In genomic region chr7:120993575-120994191, GRCh38 we compare ENCODE assay signal across 20 cellular contexts. TPM values are rescaled to one million over a fixed set of nuclear protein-coding genes. Genes with fewer than 3 reads are reported as not detected.
DNase-seq lines count a peak whose midpoint lies in the region; ATAC-seq and TF ChIP-seq lines count a peak whose summit lies in the region.
"Had no signal": no experiment of that assay in that cellular context is flagged by ENCODE, and none has a peak within 500 bp of the region (broad histone marks: within the 10 kb centered on the region; RNA-seq: fewer than 3 reads in every experiment).

No MANE protein-coding gene starts in this region.

- no peaks in the 10 kb centered on the region for H3K9me3 Mint-ChIP-seq in MCF 10A (ENCODE audit: unreplicated experiment)
- H3K9me3 Mint-ChIP-seq: activated naive CD4-positive, alpha-beta T cell treated with anti-CD3 and anti-CD28 coated beads, Interleukin-2, amount 50 U/mL, for 24 hours had no signal

- DNase-seq in MCF 10A (ENCODE audit: unreplicated experiment) = peak; percentile 35
- DNase-seq in breast epithelium (ENCODE audit: low spot score in 2 of 2) = no peak
- peak; percentile 38 for DNase-seq in mammary epithelial cell
- no peak for DNase-seq in vagina (ENCODE audit: extremely low spot score in 2 of 2)
- no peak for DNase-seq in NCI-H1930 (lab: John Stamatoyannopoulos, UW)
- DNase-seq in left lobe of liver (ENCODE audit: low spot score) = no peak
- DNase-seq: activated CD4-positive, alpha-beta T cell treated with anti-CD3 and anti-CD28 coated beads for 1 hour; central memory CD4-positive, alpha-beta T cell; COR-L47; GF-D8; heart left ventricle; naive B cell; NCI-H1417; NCI-H345; stimulated activated CD4-positive, alpha-beta T cell treated with anti-CD3 and anti-CD28 coated beads, Interleukin-2, amount 100 ng/mL, for 48 hours had no signal

- no peak for TF ChIP-seq CTCF in MCF 10A (IDR thresholded peaks at IDR 0.05; ENCODE audit: unreplicated experiment)
- TF ChIP-seq CTCF in breast epithelium (IDR thresholded peaks at IDR 0.05) = no peak
- TF ChIP-seq CTCF in mammary epithelial cell (conservative IDR thresholded peaks at IDR 0.05 in 1 of 2, IDR thresholded peaks at IDR 0.05 in 1 of 2; ENCODE audit: extremely low read depth in 1 of 2, insufficient read depth in 1 of 2, low read depth in 1 of 2, low read length in 2 of 2) = no peak
- no peak for TF ChIP-seq CTCF in vagina (IDR thresholded peaks at IDR 0.05)

- dilution Hi-C loops in mammary epithelial cell (cut with HindIII; ENCODE audit: low sequenced_read_pairs) = no loop called here

- H3K36me3 ChIP-seq in breast epithelium = no peaks in the 10 kb centered on the region
- no peaks in the 10 kb centered on the region for H3K36me3 ChIP-seq in mammary epithelial cell (ENCODE audit: insufficient read depth, low read length)
- H3K36me3 ChIP-seq in muscle layer of colon (ENCODE audit: insufficient read depth, low read length) = no peaks in the 10 kb centered on the region
- H3K36me3 ChIP-seq in vagina = no peaks in the 10 kb centered on the region
- H3K36me3 ChIP-seq: heart left ventricle, right atrium auricular region had no signal

- H3K27me3 ChIP-seq in breast epithelium (peaks cover 0 to 7% of the 10 kb centered on the region in 2 donors), mammary epithelial cell (ENCODE audit: insufficient read depth, low read length) (no peaks in the 10 kb centered on the region), muscle layer of colon (ENCODE audit: control insufficient read depth in 1 of 2, insufficient read depth in 2 of 2, low read length in 2 of 2) (no peaks in the 10 kb centered on the region), vagina (no peaks in the 10 kb centered on the region)
- H3K27me3 ChIP-seq: right atrium auricular region had no signal

- CTCF ChIA-PET in MCF 10A (lab: Yijun Ruan, JAX) (no interaction called here), mammary epithelial cell (lab: Charles Lee; ENCODE audit: low non-redundant PET) (no interaction called here)

- intact Hi-C loops in MCF 10A (cut with micrococcal nuclease) = no loop called here
- intact Hi-C loops in breast epithelium (cut with DNase I; ENCODE audit: low total_unique reads) = no loop called here
- intact Hi-C loops in mammary epithelial cell (cut with micrococcal nuclease) = no loop called here
- intact Hi-C loops in vagina (cut with DNase I) = no loop called here

- H4K20me1 ChIP-seq in mammary epithelial cell (ENCODE audit: insufficient read depth, low read length) = no peaks in the 10 kb centered on the region

- H3K27ac ChIP-seq in breast epithelium (no peak overlapping the region), mammary epithelial cell (ENCODE audit: insufficient read depth, low read depth, low read length) (no peak overlapping the region), muscle layer of colon (ENCODE audit: low read depth, low read length) (peak overlapping the region; percentile 6), vagina (peak overlapping the region; percentile 55)
- H3K27ac ChIP-seq: A549 had no signal

- POLR2A ChIA-PET in MCF 10A (lab: Yijun Ruan, JAX) = interaction anchor here (0.6 kb wide), 1 partner anchor 64 kb away, joined by 3 read pairs; no protein-coding TSS in a partner anchor

- H3K9ac ChIP-seq in mammary epithelial cell (ENCODE audit: insufficient read depth, low read length) (no peak overlapping the region), muscle layer of colon (ENCODE audit: low read length) (no peak overlapping the region)

- no peaks in the 10 kb centered on the region for H3K9me3 ChIP-seq in breast epithelium
- H3K9me3 ChIP-seq in mammary epithelial cell (replicated peaks; ENCODE audit: insufficient read depth, low read length) = no peaks in the 10 kb centered on the region
- no peaks in the 10 kb centered on the region for H3K9me3 ChIP-seq in muscle layer of colon (ENCODE audit: low read length)
- H3K9me3 ChIP-seq in vagina = no peaks in the 10 kb centered on the region
- H3K9me3 ChIP-seq: A549, heart left ventricle, right atrium auricular region had no signal

- H3K4me3 Mint-ChIP-seq in MCF 10A (ENCODE audit: unreplicated experiment) = no peak overlapping the region
- H3K4me3 Mint-ChIP-seq: activated naive CD4-positive, alpha-beta T cell treated with anti-CD3 and anti-CD28 coated beads, Interleukin-2, amount 50 U/mL, for 24 hours; naive B cell had no signal

- no peak overlapping the region for H2AFZ ChIP-seq in mammary epithelial cell (ENCODE audit: low read depth, low read length)

- BruUV-seq in MCF 10A (replicated peaks; lab: Mats Ljungman, UMichigan) = no TSS peak
- BruUV-seq in mammary epithelial cell (replicated peaks; lab: Mats Ljungman, UMichigan) = no TSS peak

- no peaks in the 10 kb centered on the region for H3K79me2 ChIP-seq in mammary epithelial cell (ENCODE audit: insufficient read depth, low read length)

- no peak overlapping the region for H3K4me2 ChIP-seq in mammary epithelial cell (ENCODE audit: insufficient read depth, low read depth, low read length)
- H3K4me2 ChIP-seq: A549 had no signal

- H3K4me1 ChIP-seq in breast epithelium (no peaks in the 10 kb centered on the region), mammary epithelial cell (ENCODE audit: insufficient read depth, low read length) (peaks cover 11% of the 10 kb centered on the region), muscle layer of colon (ENCODE audit: insufficient read depth, low read length) (peaks cover 41% of the 10 kb centered on the region), vagina (peaks cover 30% of the 10 kb centered on the region)
- H3K4me1 ChIP-seq: A549 had no signal

- WGBS in mammary epithelial cell (ENCODE audit: low coverage, missing lambda C conversion rate) = 94% methylated on average over 3 of the region's 5 CpGs

- no peak overlapping the region for H3K27ac Mint-ChIP-seq in MCF 10A (ENCODE audit: low read depth, unreplicated experiment)
- H3K27ac Mint-ChIP-seq: activated naive CD4-positive, alpha-beta T cell treated with anti-CD3 and anti-CD28 coated beads, Interleukin-2, amount 50 U/mL, for 24 hours had no signal

- peaks cover 8% of the 10 kb centered on the region for H3K4me1 Mint-ChIP-seq in MCF 10A (ENCODE audit: insufficient read depth, unreplicated experiment)

- ATAC-seq in GM19324 (IDR thresholded peaks at IDR 0.05; ENCODE audit: low FRiP score, unreplicated experiment) = no peak
- ATAC-seq in left lobe of liver = no peak
- ATAC-seq: A549, heart left ventricle had no signal

- H3K4me3 ChIP-seq in breast epithelium (no peak overlapping the region), mammary epithelial cell (replicated peaks in 1 of 3; ENCODE audit: insufficient read depth in 1 of 3, low read depth in 2 of 3, low read length in 3 of 3) (no peak overlapping the region), muscle layer of colon (ENCODE audit: low read depth in 1 of 2, low read length in 2 of 2) (no peak overlapping the region), vagina (no peak overlapping the region)
- H3K4me3 ChIP-seq: A549, right atrium auricular region had no signal

- in situ Hi-C loops in mammary epithelial cell (cut with MboI; ENCODE audit: low sequenced_read_pairs in 2 of 2) = loop anchor here in 1 of 2 donors (10.0 to 25.0 kb wide), 2 partner anchors 81 to 344 kb away; partner anchors contain the start of gene WNT16

- peaks cover 82% of the 10 kb centered on the region for H3K27me3 Mint-ChIP-seq in MCF 10A (ENCODE audit: insufficient read depth, unreplicated experiment)

- no peaks in the 10 kb centered on the region for H3K36me3 Mint-ChIP-seq in MCF 10A (ENCODE audit: insufficient read depth, unreplicated experiment)
- H3K36me3 Mint-ChIP-seq: activated naive CD4-positive, alpha-beta T cell treated with anti-CD3 and anti-CD28 coated beads, Interleukin-2, amount 50 U/mL, for 24 hours; naive B cell had no signal

- TF ChIP-seq POLR2A in breast epithelium (IDR thresholded peaks at IDR 0.05) = no peak
- no peak for TF ChIP-seq POLR2A in vagina (IDR thresholded peaks at IDR 0.05)

RNA-seq across cellular contexts. Expression of gene CPED1, which starts 5.2 kb away (rescaled TPM):
- not detected in 2 replicates for total RNA-seq in MCF 10A (2022)
- 10 to 100 TPM; 14.3 to 29.3 (median 15.4) TPM for total RNA-seq in breast epithelium
- 1 to 10 TPM; 1.7 to 2.0 TPM for total RNA-seq in mammary epithelial cell
- polyA plus RNA-seq in mammary epithelial cell = 1.1 TPM
- polyA minus RNA-seq in mammary epithelial cell = 1.1 TPM
- 27.3 TPM for total RNA-seq in vagina
- total RNA-seq in left lobe of liver = 34.6 TPM

RNA-seq across cellular contexts. Expression of gene ING3, which starts 43.1 kb away (rescaled TPM):
- total RNA-seq in MCF 10A (2022) = 11.7 and 18.9 TPM in 2 replicates
- total RNA-seq in breast epithelium = 10 to 100 TPM; 14.6 to 19.0 (median 19.0) TPM
- 10 to 100 TPM; 11.7 TPM for total RNA-seq in mammary epithelial cell
- polyA plus RNA-seq in mammary epithelial cell = 7.3 TPM
- polyA minus RNA-seq in mammary epithelial cell = 4.1 TPM
- total RNA-seq in vagina = 14.0 TPM
- total RNA-seq in left lobe of liver = 5.4 TPM

Comparison
In these comparisons a context has a peak if more than half of its experiments do, and no peak if none do; other contexts are left out.
1. DNase-seq: peak in MCF 10A (single experiment) and mammary epithelial cell (single experiment); none in breast epithelium (0 of 2), vagina (0 of 2), NCI-H1930 (0 of 2) and left lobe of liver (single experiment).
2. H3K27ac ChIP-seq: peak in muscle layer of colon (single experiment) and vagina (single experiment); none in breast epithelium (0 of 2) and mammary epithelial cell (single experiment).